In genomic region chr7:127937066-127937680, GRCh38 we compare ENCODE assay signal across 22 cellular contexts.
"Had no signal": no experiment of that assay in that cellular context is flagged by ENCODE, and none has a peak within 500 bp of the region (broad histone marks: within the 10 kb centered on the region; RNA-seq: fewer than 3 reads in every experiment).

No MANE protein-coding gene starts in this region.

- DNase-seq: activated CD4-positive, alpha-beta T cell treated with anti-CD3 and anti-CD28 coated beads, Interleukin-2, amount 50 U/mL, for 1 hour; activated CD4-positive, CD25-positive, alpha-beta regulatory T cell treated with anti-CD3 and anti-CD28 coated beads, Interleukin-2, amount 50 U/mL, for 72 hours; activated CD8-positive, alpha-beta memory T cell treated with anti-CD3 and anti-CD28 coated beads, Interleukin-2, amount 50 U/mL, for 4 hours; activated effector memory CD4-positive, alpha-beta T cell treated with anti-CD3 and anti-CD28 coated beads, Interleukin-2, amount 50 U/mL, for 16 hours; activated naive CD4-positive, alpha-beta T cell treated with anti-CD3 and anti-CD28 coated beads, Interleukin-2, amount 50 U/mL, for 16 hours; activated T-cell treated with anti-CD3 and anti-CD28 coated beads, Interleukin-2, amount 50 U/mL, for 48 hours; cerebellar nuclear complex; dermis blood vessel endothelial cell; effector memory CD4-positive, alpha-beta T cell; left cardiac atrium; nephron progenitor cell; psoas muscle; right cardiac atrium; stimulated activated CD4-positive, alpha-beta T cell treated with anti-CD3 and anti-CD28 coated beads, Interleukin-15, amount 100 ng/mL, for 24 hours; stimulated activated CD4-positive, alpha-beta T cell treated with anti-CD3 and anti-CD28 coated beads, Interleukin-2, amount 100 ng/mL, for 48 hours; stimulated activated naive CD8-positive, alpha-beta T cell treated with anti-CD3 and anti-CD28 coated beads, Interleukin-15, amount 100 ng/mL, for 72 hours; testis had no signal

- H3K4me3 Mint-ChIP-seq: nephron progenitor cell; stimulated activated naive CD8-positive, alpha-beta T cell treated with anti-CD3 and anti-CD28 coated beads, Interleukin-15, amount 100 ng/mL, for 72 hours; T-helper 1 cell treated with Interleukin-12 subunit alpha and Interleukin-12 subunit beta and Interleukin-4 antibody, amounts not matched to agents 30 μg/mL and 1 μg/mL, for 36 hours; type B pancreatic cell had no signal

- H3K9me3 Mint-ChIP-seq: stimulated activated naive CD8-positive, alpha-beta T cell treated with anti-CD3 and anti-CD28 coated beads, Interleukin-15, amount 100 ng/mL, for 72 hours; T-helper 1 cell treated with Interleukin-12 subunit alpha and Interleukin-12 subunit beta and Interleukin-4 antibody, amounts not matched to agents 30 μg/mL and 1 μg/mL, for 36 hours; type B pancreatic cell had no signal

- H3K27ac Mint-ChIP-seq: nephron progenitor cell; stimulated activated naive CD8-positive, alpha-beta T cell treated with anti-CD3 and anti-CD28 coated beads, Interleukin-15, amount 100 ng/mL, for 72 hours; T-helper 1 cell treated with Interleukin-12 subunit alpha and Interleukin-12 subunit beta and Interleukin-4 antibody, amounts not matched to agents 30 μg/mL and 1 μg/mL, for 36 hours; type B pancreatic cell had no signal

- H3K36me3 ChIP-seq: breast epithelium had no signal

- ATAC-seq: left cardiac atrium; psoas muscle; right cardiac atrium; stimulated activated naive CD8-positive, alpha-beta T cell treated with anti-CD3 and anti-CD28 coated beads, Interleukin-15, amount 100 ng/mL, for 72 hours had no signal

- H3K4me1 Mint-ChIP-seq: nephron progenitor cell had no signal

- H3K4me3 ChIP-seq: breast epithelium, lung, psoas muscle, skin epidermis, testis had no signal

- H3K4me1 ChIP-seq: breast epithelium had no signal

- H3K27me3 ChIP-seq: breast epithelium, testis had no signal

- H3K9me3 ChIP-seq: breast epithelium, psoas muscle, testis had no signal

- H3K27me3 Mint-ChIP-seq: stimulated activated naive CD8-positive, alpha-beta T cell treated with anti-CD3 and anti-CD28 coated beads, Interleukin-15, amount 100 ng/mL, for 72 hours; type B pancreatic cell had no signal

- H3K27ac ChIP-seq: breast epithelium, psoas muscle, testis had no signal
